In genomic region chr3:69051796-69052566, GRCh38 we compare ENCODE assay signal across 8 cellular contexts. TPM values are rescaled to one million over a fixed set of nuclear protein-coding genes. Genes with fewer than 3 reads are reported as not detected.
DNase-seq lines count a peak whose midpoint lies in the region; ATAC-seq and TF ChIP-seq lines count a peak whose summit lies in the region.

Gene TMF1, minus strand, starts transcription at chr3:69052333. Its CDS starts 247 bp downstream, at chr3:69052086.

- peak; percentile 96 for ATAC-seq in GM18861 (IDR thresholded peaks at IDR 0.05; ENCODE audit: unreplicated experiment)
- peak; percentile 96 for ATAC-seq in HG03066 (IDR thresholded peaks at IDR 0.05; ENCODE audit: low read depth, unreplicated experiment)

- no peaks in the 10 kb centered on the region for H3K9me3 Mint-ChIP-seq in immature natural killer cell

- H3K4me3 Mint-ChIP-seq in immature natural killer cell, result peak within 1 kb of the TSS; percentile 93 to 98 (median 96)

- H3K4me1 ChIP-seq in breast epithelium, result peaks cover 0 to 22% of the 10 kb centered on the region in 2 donors

- TF ChIP-seq POLR2A in breast epithelium (IDR thresholded peaks at IDR 0.05), result peak; percentile 83

- peak within 1 kb of the TSS; percentile 84 to 92 (median 86) for H3K4me3 ChIP-seq in breast epithelium

- DNase-seq in breast epithelium (ENCODE audit: low spot score in 2 of 2) (peak; percentile 97 to 98), immature natural killer cell (peak; percentile 97 to 98 (median 98)), UCSD-AML1 (lab: John Stamatoyannopoulos, UW; ENCODE audit: unreplicated experiment) (no peak), OCI-M1 (lab: John Stamatoyannopoulos, UW) (no peak)
- peak; percentile 96 for DNase-seq in stimulated activated CD4-positive, alpha-beta T cell treated with anti-CD3 and anti-CD28 coated beads, Interleukin-12 subunit alpha, Interleukin-12 subunit beta, amount 100 ng/mL, for 4 hours

- H3K27ac ChIP-seq in breast epithelium, result peak within 1 kb of the TSS; percentile 99

- H3K4me1 Mint-ChIP-seq in immature natural killer cell, result peaks cover 43 to 64% of the 10 kb centered on the region in 2 donors

- no peaks in the 10 kb centered on the region for H3K27me3 ChIP-seq in breast epithelium

- intact Hi-C loops in T-helper 1 cell treated with Interleukin-12 subunit alpha and Interleukin-12 subunit beta and Interleukin-4 antibody, amounts not matched to agents 30 ng/mL and 1 ng/mL, for 36 hours (cut with micrococcal nuclease), result loop anchor here (1.0 to 10.0 kb wide), 7 partner anchors 28 to 1397 kb away; partner anchors contain the start of genes ARL6IP5, EOGT, SUCLG2 and UBA3
- intact Hi-C loops in breast epithelium (cut with DNase I; ENCODE audit: low total_unique reads), result no loop called here

- peaks cover 11% of the 10 kb centered on the region for H3K36me3 ChIP-seq in breast epithelium

- H3K36me3 Mint-ChIP-seq in immature natural killer cell, result peaks cover 13 to 27% (median 15%) of the 10 kb centered on the region in 3 donors

- H3K27me3 Mint-ChIP-seq in immature natural killer cell (ENCODE audit: low read depth in 3 of 3), result peaks cover 10 to 18% (median 10%) of the 10 kb centered on the region in 3 donors

- no peaks in the 10 kb centered on the region for H3K9me3 ChIP-seq in breast epithelium

- H3K27ac Mint-ChIP-seq in immature natural killer cell, result peak within 1 kb of the TSS; percentile 98

- no peak for TF ChIP-seq CTCF in breast epithelium (IDR thresholded peaks at IDR 0.05)

RNA-seq across cellular contexts. Expression of gene TMF1, which starts in this region (rescaled TPM):
- 46.3 and 46.8 TPM in 2 replicates for total RNA-seq in T-helper 1 cell treated with Interleukin-12 subunit alpha and Interleukin-12 subunit beta and Interleukin-4 antibody, amounts not matched to agents 30 ng/mL and 1 ng/mL, for 36 hours
- total RNA-seq in breast epithelium, result 10 to 100 TPM; 33.4 to 61.5 (median 50.1) TPM
- 10 to 100 TPM; 18.5 to 41.0 (median 22.4) TPM for polyA plus RNA-seq in immature natural killer cell

Comparison
In these comparisons a context has a peak if more than half of its experiments do, and no peak if none do; other contexts are left out.
1. DNase-seq: peak in breast epithelium (2 of 2), immature natural killer cell (3 of 3) and stimulated activated CD4-positive, alpha-beta T cell treated with anti-CD3 and anti-CD28 coated beads, Interleukin-12 subunit alpha, Interleukin-12 subunit beta, amount 100 ng/mL, for 4 hours (single experiment); none in UCSD-AML1 (single experiment) and OCI-M1 (single experiment).